ENCODE assay signal across 1 cellular context in genomic region chr11:60995798-60996197, GRCh38.
TF ChIP-seq lines count a peak whose summit lies in the region.

No MANE protein-coding gene starts in this region.

TF ChIP-seq in HepG2, 621 proteins besides CTCF, POLR2A, EP300 and RAD21:
- TF ChIP-seq RBM22 (optimal IDR thresholded peaks at IDR 0.05; ENCODE audit: low read length) (no peak), ATF7 (IDR thresholded peaks at IDR 0.05) (no peak), ATF7 (CRISPR knock-in tag; IDR thresholded peaks at IDR 0.05) (no peak), ZNF777 (CRISPR knock-in tag; IDR thresholded peaks at IDR 0.05) (no peak), CSRNP2 (CRISPR knock-in tag; conservative IDR thresholded peaks at IDR 0.05; ENCODE audit: low read depth) (no peak), ZGPAT (CRISPR knock-in tag; IDR thresholded peaks at IDR 0.05) (no peak), ZNF770 (CRISPR knock-in tag; IDR thresholded peaks at IDR 0.05) (no peak), ZNF597 (CRISPR knock-in tag; IDR thresholded peaks at IDR 0.05) (no peak), NFE2 (CRISPR knock-in tag; IDR thresholded peaks at IDR 0.05) (no peak), FOXO4 (CRISPR knock-in tag; conservative IDR thresholded peaks at IDR 0.05) (no peak), PTBP1 (IDR thresholded peaks at IDR 0.05; ENCODE audit: low read depth, low read length, poor library complexity, severe bottlenecking) (no peak), ZFAT (CRISPR knock-in tag; conservative IDR thresholded peaks at IDR 0.05) (no peak)
TF ChIP-seq in HepG2: peak in this region for 0.
